Comparison of ENCODE assay signal across 18 cellular contexts in genomic region chr1:20108724-20109123, GRCh38. TPM values are rescaled to one million over a fixed set of nuclear protein-coding genes. Genes with fewer than 3 reads are reported as not detected.
DNase-seq lines count a peak whose midpoint lies in the region; ATAC-seq and TF ChIP-seq lines count a peak whose summit lies in the region.
"Had no signal": no experiment of that assay in that cellular context is flagged by ENCODE, and none has a peak within 500 bp of the region (broad histone marks: within the 10 kb centered on the region; RNA-seq: fewer than 3 reads in every experiment).

No MANE protein-coding gene starts in this region.

- WGBS in mammary epithelial cell (ENCODE audit: low coverage, missing lambda C conversion rate): 86% methylated on average over 3 of the region's 3 CpGs
- 3 to 9% (median 8%) methylated on average over 3 of the region's 3 CpGs for WGBS in ovary, 3 donors

- H3K36me3 ChIP-seq in mammary epithelial cell (ENCODE audit: insufficient read depth, low read length) (no peaks in the 10 kb centered on the region), ovary (no peaks in the 10 kb centered on the region)
- H3K36me3 ChIP-seq: BLaER1 had no signal

- H3K4me2 ChIP-seq in mammary epithelial cell (ENCODE audit: insufficient read depth, low read depth, low read length): no peak overlapping the region
- H3K4me2 ChIP-seq: BLaER1, GM23338 had no signal

- no peak for ATAC-seq in foreskin keratinocyte
- ATAC-seq: GM23338 had no signal

- CTCF ChIA-PET in mammary epithelial cell (lab: Charles Lee; ENCODE audit: low non-redundant PET) (no interaction called here), MCF 10A (lab: Yijun Ruan, JAX) (interaction anchor here (0.5 kb wide), 1 partner anchor 993 kb away, joined by 4 read pairs; no protein-coding TSS in a partner anchor)

- in situ Hi-C loops in mammary epithelial cell (cut with MboI; ENCODE audit: low sequenced_read_pairs in 2 of 2): loop anchor here in 1 of 2 donors (10.0 kb wide), 2 partner anchors 46 to 386 kb away; no protein-coding TSS in a partner anchor

- intact Hi-C loops in mammary epithelial cell (cut with micrococcal nuclease) (loop anchor here (10.0 kb wide), 1 partner anchor 326 kb away; no protein-coding TSS in a partner anchor), MCF 10A (cut with micrococcal nuclease) (loop anchor here (10.0 kb wide), 1 partner anchor 134 kb away; the partner anchor contains the start of gene PLA2G2A), ovary (cut with DNase I) (loop anchor here in 1 of 4 donors (5.0 kb wide), 1 partner anchor 34 kb away; no protein-coding TSS in a partner anchor)

- H3K9me3 Mint-ChIP-seq in MCF 10A (ENCODE audit: unreplicated experiment): no peaks in the 10 kb centered on the region
- H3K9me3 Mint-ChIP-seq: CD8-positive, alpha-beta memory T cell had no signal

- dilution Hi-C loops in mammary epithelial cell (cut with HindIII; ENCODE audit: low sequenced_read_pairs): no loop called here

- no peak for DNase-seq in mammary epithelial cell
- no peak for DNase-seq in MCF 10A (ENCODE audit: unreplicated experiment)
- no peak for DNase-seq in foreskin keratinocyte
- DNase-seq in ovary: peak; percentile 68 to 84 (median 83)
- DNase-seq in islet precursor cell: no peak
- no peak for DNase-seq in GM10266 (ENCODE audit: extremely low spot score)
- DNase-seq in effector CD8-positive, alpha-beta T cell (lab: John Stamatoyannopoulos, UW): no peak
- DNase-seq in HPDE6-E6E7 (ENCODE audit: extremely low spot score): no peak
- DNase-seq: AML-193; Caco-2; CD8-positive, alpha-beta memory T cell; DND-41; GDM1; H9 had no signal

- H3K27me3 ChIP-seq in mammary epithelial cell (ENCODE audit: insufficient read depth, low read length) (no peaks in the 10 kb centered on the region), foreskin keratinocyte (peaks cover 3% of the 10 kb centered on the region), ovary (no peaks in the 10 kb centered on the region)
- H3K27me3 ChIP-seq: BLaER1 had no signal

- H3K4me1 Mint-ChIP-seq in MCF 10A (ENCODE audit: insufficient read depth, unreplicated experiment): peaks cover 9% of the 10 kb centered on the region
- H3K4me1 Mint-ChIP-seq: CD8-positive, alpha-beta memory T cell had no signal

- BruUV-seq in mammary epithelial cell (replicated peaks; lab: Mats Ljungman, UMichigan) (no TSS peak), MCF 10A (replicated peaks; lab: Mats Ljungman, UMichigan) (no TSS peak)

- peaks cover 22% of the 10 kb centered on the region for H3K4me1 ChIP-seq in mammary epithelial cell (ENCODE audit: insufficient read depth, low read length)
- H3K4me1 ChIP-seq in foreskin keratinocyte: peaks cover 3% of the 10 kb centered on the region
- H3K4me1 ChIP-seq in ovary (ENCODE audit: insufficient read depth): peaks cover 14% of the 10 kb centered on the region
- H3K4me1 ChIP-seq: Caco-2 had no signal

- no peak overlapping the region for H3K4me3 ChIP-seq in mammary epithelial cell (replicated peaks in 1 of 3; ENCODE audit: insufficient read depth in 1 of 3, low read depth in 2 of 3, low read length in 3 of 3)
- H3K4me3 ChIP-seq in ovary: no peak overlapping the region
- H3K4me3 ChIP-seq: BLaER1, GM23338 had no signal

- TF ChIP-seq CTCF in mammary epithelial cell (conservative IDR thresholded peaks at IDR 0.05 in 1 of 2, IDR thresholded peaks at IDR 0.05 in 1 of 2; ENCODE audit: extremely low read depth in 1 of 2, insufficient read depth in 1 of 2, low read depth in 1 of 2, low read length in 2 of 2) (no peak), MCF 10A (IDR thresholded peaks at IDR 0.05; ENCODE audit: unreplicated experiment) (no peak), foreskin keratinocyte (conservative IDR thresholded peaks at IDR 0.05) (no peak), ovary (IDR thresholded peaks at IDR 0.05) (no peak), GM10266 (IDR thresholded peaks at IDR 0.05; ENCODE audit: control insufficient read depth, insufficient read depth, low read depth, missing control alignments) (no peak)

- H3K79me2 ChIP-seq in mammary epithelial cell (ENCODE audit: insufficient read depth, low read length): no peaks in the 10 kb centered on the region

- no peak overlapping the region for H3K4me3 Mint-ChIP-seq in MCF 10A (ENCODE audit: unreplicated experiment)
- H3K4me3 Mint-ChIP-seq: CD8-positive, alpha-beta memory T cell; GM23338; H9 had no signal

- no peak overlapping the region for H2AFZ ChIP-seq in mammary epithelial cell (ENCODE audit: low read depth, low read length)
- H2AFZ ChIP-seq: GM23338 had no signal

- H3K27ac ChIP-seq in mammary epithelial cell (ENCODE audit: insufficient read depth, low read depth, low read length): peak overlapping the region; percentile 27
- peak overlapping the region; percentile 65 for H3K27ac ChIP-seq in foreskin keratinocyte
- peak overlapping the region; percentile 34 to 80 for H3K27ac ChIP-seq in ovary
- H3K27ac ChIP-seq: 22Rv1, BLaER1 had no signal

- H3K9me3 ChIP-seq in mammary epithelial cell (replicated peaks; ENCODE audit: insufficient read depth, low read length) (no peaks in the 10 kb centered on the region), ovary (no peaks in the 10 kb centered on the region)
- H3K9me3 ChIP-seq: BLaER1, Caco-2 had no signal

- TF ChIP-seq EP300 in ovary (IDR thresholded peaks at IDR 0.05): no peak

- no peaks in the 10 kb centered on the region for H3K36me3 Mint-ChIP-seq in MCF 10A (ENCODE audit: insufficient read depth, unreplicated experiment)
- H3K36me3 Mint-ChIP-seq: CD8-positive, alpha-beta memory T cell had no signal

- no peaks in the 10 kb centered on the region for H4K20me1 ChIP-seq in mammary epithelial cell (ENCODE audit: insufficient read depth, low read length)
- H4K20me1 ChIP-seq: BLaER1 had no signal

- no peaks in the 10 kb centered on the region for H3K27me3 Mint-ChIP-seq in MCF 10A (ENCODE audit: insufficient read depth, unreplicated experiment)

- no peak overlapping the region for H3K27ac Mint-ChIP-seq in MCF 10A (ENCODE audit: low read depth, unreplicated experiment)
- H3K27ac Mint-ChIP-seq: GM23338 had no signal

- TF ChIP-seq POLR2A in ovary (IDR thresholded peaks at IDR 0.05): no peak

- POLR2A ChIA-PET in MCF 10A (lab: Yijun Ruan, JAX): no interaction called here

- H3K9ac ChIP-seq in mammary epithelial cell (ENCODE audit: insufficient read depth, low read length): no peak overlapping the region
- H3K9ac ChIP-seq: BLaER1 had no signal

RNA-seq across cellular contexts. Expression of gene PLA2G2D, which starts 10.6 kb away (rescaled TPM):
- total RNA-seq in mammary epithelial cell (not detected), MCF 10A (2022) (not detected in 2 replicates), foreskin keratinocyte (not detected in 2 replicates), ovary (under 1 TPM in 2 of 7 donors, not detected in 5; 0.12 TPM)
- polyA plus RNA-seq in mammary epithelial cell (not detected), foreskin keratinocyte (not detected in 2 replicates), ovary (1 to 10 TPM in 1 of 2 donors, not detected in 1; 2.1 TPM)
- polyA minus RNA-seq in mammary epithelial cell: not detected
- total RNA-seq: Caco-2; CD8-positive, alpha-beta memory T cell; GM23338; H9; HT1080 had no signal
- polyA plus RNA-seq: CD8-positive, alpha-beta memory T cell; GM23338 had no signal

RNA-seq across cellular contexts. Expression of gene PLA2G2F, which starts 30.4 kb away (rescaled TPM):
- total RNA-seq in mammary epithelial cell: not detected
- polyA plus RNA-seq in mammary epithelial cell: 0.05 TPM
- not detected for polyA minus RNA-seq in mammary epithelial cell
- not detected in 2 replicates for total RNA-seq in MCF 10A (2022)
- total RNA-seq in foreskin keratinocyte: 0.04 and 0.07 TPM in 2 replicates
- polyA plus RNA-seq in foreskin keratinocyte: 0.06 TPM in 1 of 2 replicates, not detected in the other
- total RNA-seq in ovary: under 1 TPM in 3 of 7 donors, not detected in 4; 0.08 to 0.30 (median 0.15) TPM
- under 1 TPM in 1 of 2 donors, not detected in 1; 0.02 TPM for polyA plus RNA-seq in ovary
- total RNA-seq: Caco-2; CD8-positive, alpha-beta memory T cell; GM23338; H9; HT1080 had no signal
- polyA plus RNA-seq: CD8-positive, alpha-beta memory T cell; GM23338 had no signal

RNA-seq across cellular contexts. Expression of gene PLA2G5, which starts 38.7 kb away (rescaled TPM):
- not detected for total RNA-seq in mammary epithelial cell
- 0.07 TPM for polyA plus RNA-seq in mammary epithelial cell
- not detected for polyA minus RNA-seq in mammary epithelial cell
- not detected in 2 replicates for total RNA-seq in MCF 10A (2022)
- not detected in 2 replicates for total RNA-seq in foreskin keratinocyte
- not detected in 2 replicates for polyA plus RNA-seq in foreskin keratinocyte
- total RNA-seq in ovary: 100 to 1,000 TPM in 3 of 7 donors, 10 to 100 TPM in 4; 19.3 to 141 (median 67.4) TPM
- polyA plus RNA-seq in ovary: 100 to 1,000 TPM in 1 of 2 donors, 10 to 100 TPM in 1; 29.7 to 100 TPM
- total RNA-seq: Caco-2; CD8-positive, alpha-beta memory T cell; GM23338; H9; HT1080 had no signal
- polyA plus RNA-seq: CD8-positive, alpha-beta memory T cell; GM23338 had no signal

Comparison
In these comparisons a context has a peak if more than half of its experiments do, and no peak if none do; other contexts are left out.
1. DNase-seq: peak in ovary (5 of 5); none in mammary epithelial cell (single experiment), MCF 10A (single experiment), foreskin keratinocyte (0 of 2), islet precursor cell (single experiment), GM10266 (single experiment), effector CD8-positive, alpha-beta T cell (single experiment) and HPDE6-E6E7 (single experiment).
2. RNA of gene PLA2G5, which starts 38.7 kb away (total RNA-seq): 19.3 to 141 TPM in ovary; not detected in mammary epithelial cell, not detected in MCF 10A and not detected in foreskin keratinocyte; every median in the first group is over 10 times any median in the second.
3. Peak in every context shown above with its lines, with median percentiles within 50 percentile points of each other: H3K27ac ChIP-seq.